In genomic region chr20:38833857-38834164, GRCh38 we compare ENCODE assay signal across 15 cellular contexts. TPM values are rescaled to one million over a fixed set of nuclear protein-coding genes. Genes with fewer than 3 reads are reported as not detected.
DNase-seq lines count a peak whose midpoint lies in the region; ATAC-seq, FAIRE-seq and TF ChIP-seq lines count a peak whose summit lies in the region.
"Had no signal": no experiment of that assay in that cellular context is flagged by ENCODE, and none has a peak within 500 bp of the region (broad histone marks: within the 10 kb centered on the region; RNA-seq: fewer than 3 reads in every experiment).

No MANE protein-coding gene starts in this region.

- intact Hi-C loops in CD8-positive, alpha-beta T cell (cut with DNase I, micrococcal nuclease) = loop anchor here in 1 of 2 experiments (2.0 kb wide), 1 partner anchor 27 kb away; no protein-coding TSS in a partner anchor
- intact Hi-C loops in activated CD4-positive, alpha-beta memory T cell treated with anti-CD3 and anti-CD28 coated beads for 36 hours (cut with micrococcal nuclease) = loop anchor here (1.0 to 2.0 kb wide), 4 partner anchors 8 to 59 kb away; partner anchors contain the start of gene PPP1R16B

- H3K79me1 ChIP-seq in H1 (ENCODE audit: low read depth, low read length) = no peaks in the 10 kb centered on the region; the same call in 1 of the 2 replicates

- no peak overlapping the region for H2BK5ac ChIP-seq in H1 (ENCODE audit: low read depth, low read length)

- H2BK15ac ChIP-seq in H1 (ENCODE audit: low read length) = no peak overlapping the region

- TF ChIP-seq POLR2A in H1 (IDR thresholded peaks at IDR 0.05; ENCODE audit: control extremely low read depth in 1 of 2, low read depth in 2 of 2, low read length in 2 of 2) = no peak

- H3K9ac ChIP-seq in H1 (replicated peaks in 1 of 4; ENCODE audit: extremely low read depth in 1 of 4, low read depth in 3 of 4, low read length in 3 of 4) = no peak overlapping the region
- H3K9ac ChIP-seq: KMS-11 had no signal

- POLR2A ChIA-PET in CD8-positive, alpha-beta T cell (lab: Charles Lee) = interaction anchor here (0.8 to 1.8 kb wide), 4 partner anchors 9 to 39 kb away, joined by 3 to 6 read pairs (median 4); no protein-coding TSS in a partner anchor
- POLR2A ChIA-PET in activated CD4-positive, alpha-beta memory T cell treated with anti-CD3 and anti-CD28 coated beads for 36 hours (lab: Charles Lee) = interaction anchor here (0.7 to 2.8 kb wide), 7 partner anchors 9 to 42 kb away, joined by 3 to 19 read pairs (median 4); partner anchors contain the start of gene PPP1R16B
- POLR2A ChIA-PET in H1 (lab: Charles Lee; ENCODE audit: partially characterized antibody) = interaction anchor here (1.1 to 2.0 kb wide), 2 partner anchors 8 to 10 kb away, joined by 4 to 6 read pairs; no protein-coding TSS in a partner anchor

- TF ChIP-seq EP300 in H1 (IDR thresholded peaks at IDR 0.05; ENCODE audit: borderline replicate concordance in 1 of 2, low read depth in 2 of 2, low read length in 2 of 2) = no peak

- H3K4me3 ChIP-seq in CD8-positive, alpha-beta T cell (ENCODE audit: low read depth, low read length) = no peak overlapping the region
- no peak overlapping the region for H3K4me3 ChIP-seq in H1 (ENCODE audit: extremely low read depth in 1 of 4, insufficient read depth in 2 of 4, low read depth in 3 of 4, low read length in 4 of 4)
- H3K4me3 ChIP-seq: adrenal gland, left ventricle myocardium inferior, SJCRH30 had no signal

- H3K4me1 ChIP-seq in CD8-positive, alpha-beta T cell (ENCODE audit: insufficient read depth, low read length) = peaks cover 17% of the 10 kb centered on the region
- peaks cover 0 to 6% (median 1%) of the 10 kb centered on the region in 4 experiments; a peak in 1 of 7 replicates for H3K4me1 ChIP-seq in H1 (replicated peaks in 1 of 4; ENCODE audit: control insufficient read depth in 3 of 4, insufficient read depth in 4 of 4, low read length in 3 of 4)
- H3K4me1 ChIP-seq: SJCRH30 had no signal

- CTCF ChIA-PET in CD8-positive, alpha-beta T cell (lab: Charles Lee) = interaction anchor here (1.0 to 1.5 kb wide), 5 partner anchors 27 to 60 kb away, joined by 3 to 7 read pairs (median 4); no protein-coding TSS in a partner anchor
- CTCF ChIA-PET in activated CD4-positive, alpha-beta memory T cell treated with anti-CD3 and anti-CD28 coated beads for 36 hours (lab: Charles Lee) = interaction anchor here (0.7 to 2.5 kb wide), 6 partner anchors 10 to 61 kb away, joined by 3 to 10 read pairs (median 4); no protein-coding TSS in a partner anchor
- CTCF ChIA-PET in H1 (lab: Charles Lee; ENCODE audit: partially characterized antibody) = interaction anchor here (0.6 to 2.2 kb wide), 6 partner anchors 13 to 110 kb away, joined by 3 to 8 read pairs (median 4); no protein-coding TSS in a partner anchor

- H3K36me3 ChIP-seq in CD8-positive, alpha-beta T cell (ENCODE audit: insufficient read depth, low read length) = no peaks in the 10 kb centered on the region
- H3K36me3 ChIP-seq in H1 (ENCODE audit: control insufficient read depth in 2 of 4, insufficient read depth in 4 of 4, low read length in 3 of 4) = no peaks in the 10 kb centered on the region
- H3K36me3 ChIP-seq: adrenal gland, left ventricle myocardium inferior had no signal

- H3K27ac ChIP-seq in CD8-positive, alpha-beta T cell (ENCODE audit: low read depth, low read length) = no peak overlapping the region
- H3K27ac ChIP-seq in H1 (ENCODE audit: low read depth, low read length) = no peak overlapping the region
- H3K27ac ChIP-seq: adrenal gland, C4-2B, KMS-11, left ventricle myocardium inferior, SJCRH30 had no signal

- no peak overlapping the region for H3K4ac ChIP-seq in H1 (replicated peaks; ENCODE audit: insufficient read length, low read depth, low read length)

- no peaks in the 10 kb centered on the region for H3K23me2 ChIP-seq in H1 (ENCODE audit: low read depth, low read length)

- H3K27me3 ChIP-seq in CD8-positive, alpha-beta T cell (ENCODE audit: insufficient read depth, low read length) = no peaks in the 10 kb centered on the region
- H3K27me3 ChIP-seq in H1 (replicated peaks in 1 of 4; ENCODE audit: control insufficient read depth in 3 of 4, extremely low read depth in 1 of 4, insufficient read depth in 3 of 4, low read length in 3 of 4) = no peaks in the 10 kb centered on the region
- H3K27me3 ChIP-seq: adrenal gland, SJCRH30 had no signal

- peaks cover 65% of the 10 kb centered on the region for H3K36me3 Mint-ChIP-seq in CD8-positive, alpha-beta T cell
- H3K36me3 Mint-ChIP-seq in activated CD4-positive, alpha-beta memory T cell treated with anti-CD3 and anti-CD28 coated beads for 36 hours = peaks cover 64% of the 10 kb centered on the region

- H3K9me3 Mint-ChIP-seq in CD8-positive, alpha-beta T cell = no peaks in the 10 kb centered on the region
- no peaks in the 10 kb centered on the region for H3K9me3 Mint-ChIP-seq in activated CD4-positive, alpha-beta memory T cell treated with anti-CD3 and anti-CD28 coated beads for 36 hours
- H3K9me3 Mint-ChIP-seq: nephron progenitor cell had no signal

- no peak overlapping the region for H4K8ac ChIP-seq in H1 (ENCODE audit: extremely low read depth, insufficient read depth, low read length)

- no peaks in the 10 kb centered on the region for H3K9me3 ChIP-seq in CD8-positive, alpha-beta T cell (ENCODE audit: low read length)
- H3K9me3 ChIP-seq in H1 (ENCODE audit: insufficient read depth in 2 of 2, low read depth in 1 of 2, low read length in 1 of 2) = no peaks in the 10 kb centered on the region
- H3K9me3 ChIP-seq: adrenal gland, left ventricle myocardium inferior, SJCRH30 had no signal

- H3K4me1 Mint-ChIP-seq in CD8-positive, alpha-beta T cell (ENCODE audit: low read depth) = peaks cover 60% of the 10 kb centered on the region
- H3K4me1 Mint-ChIP-seq in activated CD4-positive, alpha-beta memory T cell treated with anti-CD3 and anti-CD28 coated beads for 36 hours (ENCODE audit: low read depth) = peaks cover 80% of the 10 kb centered on the region

- no peaks in the 10 kb centered on the region for H3K79me2 ChIP-seq in H1 (ENCODE audit: control insufficient read depth in 1 of 2, insufficient read depth in 2 of 2, low read length in 2 of 2)

- no peak overlapping the region for H3K56ac ChIP-seq in H1 (replicated peaks; ENCODE audit: insufficient read length, low read depth, low read length)

- no peak overlapping the region for H3K4me2 ChIP-seq in H1 (ENCODE audit: insufficient read depth in 1 of 2, low read depth in 2 of 2, low read length in 2 of 2)
- H3K4me2 ChIP-seq: KMS-11 had no signal

- WGBS in H1 (ENCODE audit: extremely low coverage in 1 of 2, insufficient coverage in 1 of 2, insufficient read length in 1 of 2, insufficient replicate concordance in 2 of 2, low coverage in 1 of 2, low lambda C conversion rate in 2 of 2, missing lambda C conversion rate in 1 of 2), 2 experiments = 88% methylated on average over 4 of the region's 4 CpGs; no CpG with 5 or more reads in 1 of the 2 experiments

- no peak for FAIRE-seq in H1 (lab: Jason Lieb, UNC)

- H3K27ac Mint-ChIP-seq in CD8-positive, alpha-beta T cell = peak overlapping the region; percentile 64
- peak overlapping the region; percentile 92 for H3K27ac Mint-ChIP-seq in activated CD4-positive, alpha-beta memory T cell treated with anti-CD3 and anti-CD28 coated beads for 36 hours
- H3K27ac Mint-ChIP-seq: nephron progenitor cell had no signal

- TF ChIP-seq RAD21 in H1 (IDR thresholded peaks at IDR 0.05 in 1 of 2, conservative IDR thresholded peaks at IDR 0.05 in 1 of 2; ENCODE audit: low read depth in 2 of 2, low read length in 2 of 2) = no peak

- no peak overlapping the region for H2AK5ac ChIP-seq in H1 (ENCODE audit: low read depth, low read length)

- H3K27me3 Mint-ChIP-seq in CD8-positive, alpha-beta T cell (ENCODE audit: low read depth) = no peaks in the 10 kb centered on the region
- H3K27me3 Mint-ChIP-seq in activated CD4-positive, alpha-beta memory T cell treated with anti-CD3 and anti-CD28 coated beads for 36 hours = no peaks in the 10 kb centered on the region

- H3K4me3 Mint-ChIP-seq in CD8-positive, alpha-beta T cell = peak overlapping the region; percentile 38
- peak overlapping the region; percentile 43 for H3K4me3 Mint-ChIP-seq in activated CD4-positive, alpha-beta memory T cell treated with anti-CD3 and anti-CD28 coated beads for 36 hours
- H3K4me3 Mint-ChIP-seq: nephron progenitor cell had no signal

- no peaks in the 10 kb centered on the region for H4K20me1 ChIP-seq in H1 (replicated peaks in 1 of 2; ENCODE audit: control insufficient read depth in 1 of 2, insufficient read depth in 2 of 2, low read length in 2 of 2)

- H2AFZ ChIP-seq in H1 (ENCODE audit: low read length) = no peak overlapping the region

- no peak overlapping the region for H4K91ac ChIP-seq in H1 (replicated peaks; ENCODE audit: insufficient read length, low read length)

- H2BK12ac ChIP-seq in H1 (ENCODE audit: low read depth, low read length) = 0 out of 2 replicates have a peak overlapping the region, but pooled peaks have one; percentile 19

- ATAC-seq in CD8-positive, alpha-beta T cell = peak; percentile 72
- ATAC-seq: esophagus mucosa had no signal

- no peak overlapping the region for H2BK120ac ChIP-seq in H1 (replicated peaks; ENCODE audit: low read depth, low read length)

- no peak for TF ChIP-seq CTCF in CD8-positive, alpha-beta T cell (IDR thresholded peaks at IDR 0.05)
- TF ChIP-seq CTCF in H1 (IDR thresholded peaks at IDR 0.05; ENCODE audit: control extremely low read depth in 1 of 3, insufficient read depth in 1 of 3, low read depth in 1 of 3, low read length in 3 of 3) = no peak

- H3K18ac ChIP-seq in H1 (ENCODE audit: extremely low read depth, low read length) = no peak overlapping the region

- H3K23ac ChIP-seq in H1 (ENCODE audit: insufficient read length) = no peak overlapping the region

- peak in 2 of 7 experiments; percentile 51 to 63 for DNase-seq in CD8-positive, alpha-beta T cell
- DNase-seq in GM19238 (ENCODE audit: insufficient read length, low spot score) (peak; percentile 27), H1 (ENCODE audit: low read depth in 1 of 2, low spot score in 2 of 2) (no peak), NCI-H1105 treated with DMSO at 0.1 percent for 48 hours (lab: John Stamatoyannopoulos, UW) (no peak), retina (no peak), NCI-H187 (lab: John Stamatoyannopoulos, UW) (no peak)
- peak; percentile 72 for DNase-seq in activated CD4-positive, alpha-beta memory T cell treated with anti-CD3 and anti-CD28 coated beads for 36 hours
- DNase-seq: adrenal gland, left ventricle myocardium inferior, NCI-H1694, nephron progenitor cell, SJCRH30 had no signal

- H3K14ac ChIP-seq in H1 (ENCODE audit: insufficient read length) = no peak overlapping the region

- no peak overlapping the region for H4K5ac ChIP-seq in H1 (ENCODE audit: insufficient read length, low read depth, low read length)

- H2BK20ac ChIP-seq in H1 (ENCODE audit: low read length) = no peak overlapping the region

RNA-seq across cellular contexts. Expression of gene PPP1R16B, which starts 28.3 kb away (rescaled TPM):
- total RNA-seq in CD8-positive, alpha-beta T cell = 100 to 1,000 TPM; 128 to 129 TPM
- 100 to 1,000 TPM; 111 to 114 TPM for total RNA-seq in activated CD4-positive, alpha-beta memory T cell treated with anti-CD3 and anti-CD28 coated beads for 36 hours
- 8.9 and 9.7 TPM in 2 replicates for total RNA-seq in H1 (2021; fragmentation: NEBNext Ultra II Directional; extraction: Animal tissue kit (Norgen Biotek cat#: 25700))
- polyA plus RNA-seq in H1 (2011; rRNA removed) = 2.6 and 3.8 TPM in 2 replicates
- 3.9 TPM for polyA plus RNA-seq in H1 (2011; cell fraction: cytosol; rRNA removed)
- polyA plus RNA-seq in H1 (2011; cell fraction: nucleus; rRNA removed) = 7.3 TPM
- polyA plus RNA-seq in H1 (2012, experiment 1 of 2) = 3.3 to 4.7 TPM (median 4.1 TPM) in 4 replicates
- 5.1 TPM for polyA plus RNA-seq in H1 (2012, experiment 2 of 2)
- polyA plus RNA-seq in H1 (2013, experiment 1 of 2) = 7.4 TPM
- polyA plus RNA-seq in H1 (2013, experiment 2 of 2) = 7.5 TPM
- polyA minus RNA-seq in H1 (2011; rRNA and poly(A)+ RNA removed) = 7.7 and 10.3 TPM in 2 replicates
- polyA minus RNA-seq in H1 (2011; cell fraction: cytosol; rRNA and poly(A)+ RNA removed) = 3.9 TPM
- 3.4 TPM for polyA minus RNA-seq in H1 (2011; cell fraction: nucleus; rRNA and poly(A)+ RNA removed)

Comparison
In these comparisons a context has a peak if more than half of its experiments do, and no peak if none do; other contexts are left out.
1. DNase-seq: peak in GM19238 (single experiment) and activated CD4-positive, alpha-beta memory T cell treated with anti-CD3 and anti-CD28 coated beads for 36 hours (single experiment); none in H1 (0 of 2), NCI-H1105 treated with DMSO at 0.1 percent for 48 hours (single experiment), retina (single experiment) and NCI-H187 (0 of 2).
2. RNA of gene PPP1R16B, which starts 28.3 kb away (total RNA-seq): 128 to 129 TPM in CD8-positive, alpha-beta T cell and 111 to 114 TPM in activated CD4-positive, alpha-beta memory T cell treated with anti-CD3 and anti-CD28 coated beads for 36 hours; 8.9 to 9.7 TPM in H1; every median in the first group is over 10 times any median in the second.